In genomic region chr12:105331805-105332251, GRCh38 we compare ENCODE assay signal across 8 cellular contexts. TPM values are rescaled to one million over a fixed set of nuclear protein-coding genes. Genes with fewer than 3 reads are reported as not detected.
DNase-seq lines count a peak whose midpoint lies in the region; ATAC-seq, FAIRE-seq and TF ChIP-seq lines count a peak whose summit lies in the region.

No MANE protein-coding gene starts in this region.

- TSS peak; percentile 49 for BruUV-seq in Caco-2 (replicated peaks; lab: Mats Ljungman, UMichigan)

- no peak overlapping the region for H2AFZ ChIP-seq in astrocyte (ENCODE audit: low read depth, low read length)

- H3K4me1 ChIP-seq in Caco-2 (peaks cover 41% of the 10 kb centered on the region), astrocyte (ENCODE audit: insufficient read depth, low read length) (peaks cover 52% of the 10 kb centered on the region), mucosa of rectum (ENCODE audit: control insufficient read depth in 2 of 2, insufficient read depth in 2 of 2, low read length in 2 of 2) (peaks cover 10 to 12% of the 10 kb centered on the region in 2 donors)

- H3K9me3 Mint-ChIP-seq in Caco-2 (ENCODE audit: unreplicated experiment) (peaks cover 9% of the 10 kb centered on the region), astrocyte (ENCODE audit: unreplicated experiment) (no peaks in the 10 kb centered on the region)

- peaks cover 14% of the 10 kb centered on the region for H4K20me1 ChIP-seq in astrocyte (ENCODE audit: insufficient read depth, low read length)

- no peak for ATAC-seq in HG03039 (IDR thresholded peaks at IDR 0.05; ENCODE audit: unreplicated experiment)

- H3K4me3 ChIP-seq in Caco-2 (ENCODE audit: low read depth, low read length) (peak overlapping the region; percentile 56), astrocyte (ENCODE audit: insufficient read depth, low read depth, low read length) (peak overlapping the region; percentile 70), mucosa of rectum (ENCODE audit: low read length in 2 of 2) (peak overlapping the region; percentile 61 to 78)

- no peaks in the 10 kb centered on the region; the same call in none of the 2 replicates for H3K36me3 ChIP-seq in Caco-2 (ENCODE audit: control insufficient read depth, insufficient read depth, low read length)
- H3K36me3 ChIP-seq in astrocyte (ENCODE audit: insufficient read depth, low read length): no peaks in the 10 kb centered on the region
- H3K36me3 ChIP-seq in mucosa of rectum (ENCODE audit: control insufficient read depth in 2 of 2, insufficient read depth in 2 of 2, low read length in 2 of 2): no peaks in the 10 kb centered on the region

- CTCF ChIA-PET in Caco-2 (lab: Charles Lee): interaction anchor here (0.7 kb wide), 1 partner anchor 18 kb away, joined by 3 read pairs; no protein-coding TSS in a partner anchor

- peaks cover 59% of the 10 kb centered on the region for H3K79me2 ChIP-seq in astrocyte (ENCODE audit: insufficient read depth, low read length)

- H3K4me1 Mint-ChIP-seq in Caco-2 (ENCODE audit: low read depth, unreplicated experiment) (peaks cover 24% of the 10 kb centered on the region), astrocyte (ENCODE audit: low read depth, unreplicated experiment) (peaks cover 51% of the 10 kb centered on the region)

- TF ChIP-seq CTCF in Caco-2 (IDR thresholded peaks at IDR 0.05; ENCODE audit: insufficient read depth in 1 of 2, low read depth in 1 of 2, low read length in 1 of 2, severe bottlenecking in 1 of 2, unreplicated experiment in 1 of 2) (no peak), astrocyte (IDR thresholded peaks at IDR 0.05; ENCODE audit: insufficient read depth, low read depth, low read length) (no peak)

- H3K4me2 ChIP-seq in astrocyte (ENCODE audit: low read length): peak overlapping the region; percentile 91

- FAIRE-seq in astrocyte (lab: Jason Lieb, UNC): no peak

- intact Hi-C loops in Caco-2 (cut with micrococcal nuclease; ENCODE audit: unreplicated experiment): loop anchor here (5.0 to 10.0 kb wide), 2 partner anchors 35 to 227 kb away; partner anchors contain the start of gene WASHC4

- POLR2A ChIA-PET in Caco-2 (lab: Charles Lee): interaction anchor here (2.7 kb wide), 1 partner anchor 96 kb away, joined by 9 read pairs; the partner anchor contains the start of gene APPL2

- H3K27me3 ChIP-seq in Caco-2 (replicated peaks; ENCODE audit: control insufficient read depth, insufficient read depth, low read length) (no peaks in the 10 kb centered on the region), astrocyte (ENCODE audit: insufficient read depth, low read length) (no peaks in the 10 kb centered on the region), mucosa of rectum (ENCODE audit: control insufficient read depth in 2 of 2, insufficient read depth in 2 of 2, low read length in 2 of 2) (no peaks in the 10 kb centered on the region)

- H3K9ac ChIP-seq in astrocyte (ENCODE audit: low read length): peak overlapping the region; percentile 82
- H3K9ac ChIP-seq in mucosa of rectum (ENCODE audit: low read depth in 1 of 2, low read length in 2 of 2): peak overlapping the region in 1 of 2 donors; percentile 68

- H3K27ac Mint-ChIP-seq in Caco-2 (ENCODE audit: unreplicated experiment) (peak overlapping the region; percentile 50), astrocyte (ENCODE audit: unreplicated experiment) (peak overlapping the region; percentile 30)

- H3K4me3 Mint-ChIP-seq in Caco-2 (ENCODE audit: unreplicated experiment): peak overlapping the region; percentile 90
- peak overlapping the region; percentile 90 for H3K4me3 Mint-ChIP-seq in astrocyte (ENCODE audit: unreplicated experiment)

- H3K27ac ChIP-seq in astrocyte (ENCODE audit: low read depth, low read length) (peak overlapping the region; percentile 74), mucosa of rectum (ENCODE audit: low read depth in 2 of 2, low read length in 2 of 2) (peak overlapping the region; percentile 48 to 53)

- DNase-seq in Caco-2: peak in 1 of 2 experiments; percentile 18
- DNase-seq in M059J (ENCODE audit: low read depth): peak; percentile 54
- no peak for DNase-seq in astrocyte (ENCODE audit: low read depth)
- DNase-seq in anterior cingulate cortex (lab: John Stamatoyannopoulos, UW): no peak
- no peak for DNase-seq in kidney glomerular epithelial cell (lab: John Stamatoyannopoulos, UW)
- no peak for DNase-seq in GM19240 (ENCODE audit: insufficient read length, low spot score)

- no peaks in the 10 kb centered on the region for H3K27me3 Mint-ChIP-seq in Caco-2 (ENCODE audit: insufficient read depth, unreplicated experiment)
- no peaks in the 10 kb centered on the region for H3K27me3 Mint-ChIP-seq in astrocyte (ENCODE audit: low read depth, unreplicated experiment)

- H3K9me3 ChIP-seq in Caco-2 (no peaks in the 10 kb centered on the region), astrocyte (ENCODE audit: insufficient read depth, low read depth, low read length) (no peaks in the 10 kb centered on the region), mucosa of rectum (ENCODE audit: control insufficient read depth in 2 of 2, low read length in 2 of 2) (no peaks in the 10 kb centered on the region)

- H3K36me3 Mint-ChIP-seq in Caco-2 (ENCODE audit: insufficient read depth, unreplicated experiment) (peaks cover 7% of the 10 kb centered on the region), astrocyte (ENCODE audit: low read depth, unreplicated experiment) (peaks cover 4% of the 10 kb centered on the region)

RNA-seq across cellular contexts. Expression of gene C12orf75, which starts 1.3 kb away (rescaled TPM):
- total RNA-seq in Caco-2 (2022): 173 and 209 TPM in 2 replicates
- total RNA-seq in M059J (2014; rRNA removed; shearing (Covaris generic)): 555 and 669 TPM in 2 replicates
- total RNA-seq in astrocyte: 130 and 163 TPM in 2 replicates
